8 cellular contexts compared by ENCODE assay signal in genomic region chr19:19775891-19776205, GRCh38. TPM values are rescaled to one million over a fixed set of nuclear protein-coding genes. Genes with fewer than 3 reads are reported as not detected.
DNase-seq lines count a peak whose midpoint lies in the region; ATAC-seq and TF ChIP-seq lines count a peak whose summit lies in the region.

No MANE protein-coding gene starts in this region.

- TF ChIP-seq POLR2A in gastrocnemius medialis (IDR thresholded peaks at IDR 0.05): no peak

- H3K27ac ChIP-seq in SJSA1 (no peak overlapping the region), gastrocnemius medialis (peak overlapping the region; percentile 75 to 87 (median 80))

- in situ Hi-C loops in gastrocnemius medialis (cut with MboI; ENCODE audit: low sequenced_read_pairs in 4 of 4): loop anchor here in 1 of 4 donors (5.0 kb wide), 1 partner anchor 41 kb away; no protein-coding TSS in a partner anchor
- in situ Hi-C loops in G401 (cut with HindIII; ENCODE audit: low sequenced_read_pairs): no loop called here

- H3K27me3 ChIP-seq in GM06990 (replicated peaks; ENCODE audit: control insufficient read depth, insufficient read depth, low read length) (no peaks in the 10 kb centered on the region), SJSA1 (replicated peaks) (no peaks in the 10 kb centered on the region), gastrocnemius medialis (no peaks in the 10 kb centered on the region)

- H3K36me3 ChIP-seq in GM06990 (ENCODE audit: control insufficient read depth, insufficient read depth, low read length) (no peaks in the 10 kb centered on the region), SJSA1 (peaks cover 6% of the 10 kb centered on the region), gastrocnemius medialis (no peaks in the 10 kb centered on the region)

- DNase-seq in GM06990 (ENCODE audit: extremely low read depth, insufficient read length): no peak
- no peak for DNase-seq in SJSA1 (ENCODE audit: low read depth in 1 of 2, low spot score in 2 of 2)
- no peak for DNase-seq in fibroblast of villous mesenchyme (ENCODE audit: low read depth)
- no peak for DNase-seq in gastrocnemius medialis
- no peak for DNase-seq in NCI-H1436 treated with DMSO at 0.1 percent for 48 hours (lab: John Stamatoyannopoulos, UW)
- DNase-seq in G401 (ENCODE audit: low spot score): no peak
- no peak for DNase-seq in NCI-H345 (lab: John Stamatoyannopoulos, UW)

- no peaks in the 10 kb centered on the region; the same call in 1 of the 2 replicates for H3K9me3 ChIP-seq in SJSA1 (replicated peaks)
- H3K9me3 ChIP-seq in gastrocnemius medialis: no peaks in the 10 kb centered on the region

- peak; percentile 19 for ATAC-seq in HG02588 (IDR thresholded peaks at IDR 0.05; ENCODE audit: unreplicated experiment)
- ATAC-seq in gastrocnemius medialis: peak in 1 of 2 donors; percentile 6

- TF ChIP-seq CTCF in GM06990 (IDR thresholded peaks at IDR 0.05; ENCODE audit: insufficient read depth, low read length, poor library complexity, severe bottlenecking) (no peak), fibroblast of villous mesenchyme (IDR thresholded peaks at IDR 0.05; ENCODE audit: insufficient read depth, low read depth, low read length) (no peak), gastrocnemius medialis (IDR thresholded peaks at IDR 0.05 in 4 of 5, conservative IDR thresholded peaks at IDR 0.05 in 1 of 5) (no peak)

- peak overlapping the region; percentile 87 for H3K4me3 ChIP-seq in GM06990 (replicated peaks; ENCODE audit: low read depth, low read length)
- peak overlapping the region; percentile 50 for H3K4me3 ChIP-seq in SJSA1
- H3K4me3 ChIP-seq in fibroblast of villous mesenchyme (ENCODE audit: low read depth, low read length): peak overlapping the region; percentile 74
- peak overlapping the region; percentile 62 to 83 (median 82) for H3K4me3 ChIP-seq in gastrocnemius medialis

- intact Hi-C loops in gastrocnemius medialis (cut with DNase I; ENCODE audit: low total_unique reads): loop anchor here (1.0 to 5.0 kb wide), 6 partner anchors 43 to 276 kb away; partner anchors contain the start of genes ATP13A1, ZNF14, ZNF506 and ZNF682

- 0 out of 2 replicates have a peak, but pooled peaks cover 2% of the 10 kb centered on the region for H3K4me1 ChIP-seq in SJSA1 (replicated peaks)
- peaks cover 14 to 19% of the 10 kb centered on the region in 2 donors for H3K4me1 ChIP-seq in gastrocnemius medialis

RNA-seq across cellular contexts. Expression of gene ZNF14, which starts 42.9 kb away (rescaled TPM):
- 1.2 and 2.6 TPM in 2 replicates for total RNA-seq in SJSA1 (2014; rRNA removed; shearing (Covaris generic))
- total RNA-seq in fibroblast of villous mesenchyme (4.2 and 7.8 TPM in 2 replicates), gastrocnemius medialis (1 to 10 TPM in 3 of 4 donors, under 1 TPM in 1; 0.97 to 2.1 (median 1.7) TPM)
- 4.7 and 7.8 TPM in 2 replicates for total RNA-seq in G401 (2014; rRNA removed; shearing (Covaris generic))

RNA-seq across cellular contexts. Expression of gene ZNF506, which starts 45.7 kb away (rescaled TPM):
- 5.8 and 44.6 TPM in 2 replicates for total RNA-seq in SJSA1 (2014; rRNA removed; shearing (Covaris generic))
- 7.3 and 7.7 TPM in 2 replicates for total RNA-seq in fibroblast of villous mesenchyme
- 10 to 100 TPM in 3 of 4 donors, 1 to 10 TPM in 1; 6.3 to 18.7 (median 14.9) TPM for total RNA-seq in gastrocnemius medialis
- total RNA-seq in G401 (2014; rRNA removed; shearing (Covaris generic)): not detected in 2 replicates
